In the genomic region with DNA sequence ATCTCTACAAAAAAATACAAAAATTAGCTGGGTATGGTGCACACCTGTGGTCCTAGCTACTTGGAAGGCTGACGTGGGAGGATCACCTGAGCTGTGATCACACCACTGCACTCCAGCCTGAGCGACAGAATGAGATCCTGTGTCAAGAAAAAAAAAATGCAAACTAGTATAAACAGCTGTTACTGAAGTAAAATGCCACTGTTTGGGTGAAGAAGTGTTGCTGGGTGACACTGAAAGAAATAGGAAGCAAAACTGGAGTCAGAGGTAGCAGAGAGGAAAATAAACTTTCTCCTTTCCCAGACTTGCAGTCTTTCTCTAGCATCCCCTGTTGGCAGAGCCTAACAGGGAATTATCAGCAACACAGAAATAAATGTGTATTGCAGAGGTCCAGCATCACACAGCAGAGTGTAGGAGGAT, we compare ENCODE assay signal across 14 cellular contexts.
DNase-seq lines count a peak whose midpoint lies in the region; ATAC-seq, FAIRE-seq and TF ChIP-seq lines count a peak whose summit lies in the region.
"Had no signal": no experiment of that assay in that cellular context is flagged by ENCODE, and none has a peak within 500 bp of the region (broad histone marks: within the 10 kb centered on the region; RNA-seq: fewer than 3 reads in every experiment).

No MANE protein-coding gene starts in this region.

- WGBS in HepG2 (ENCODE audit: low lambda C conversion rate), result 25% methylated on average over 2 of the region's 2 CpGs

- TF ChIP-seq CTCF in GM12872 (IDR thresholded peaks at IDR 0.05; ENCODE audit: insufficient read depth, low read depth, low read length), result peak; percentile 45; the same call in 1 of the 3 replicates
- TF ChIP-seq CTCF in WTC11 (IDR thresholded peaks at IDR 0.05), result no peak
- TF ChIP-seq CTCF in HepG2 (CRISPR knock-in tag; IDR thresholded peaks at IDR 0.05), result no peak

- H3K36me3 ChIP-seq in HepG2 (replicated peaks in 1 of 2; ENCODE audit: control insufficient read depth in 1 of 2, insufficient read depth in 2 of 2, low read length in 2 of 2), result no peaks in the 10 kb centered on the region

- no TSS peak for BruUV-seq in HepG2 (replicated peaks; lab: Mats Ljungman, UMichigan)

- H3K27me3 Mint-ChIP-seq in WTC11 (ENCODE audit: low read depth) (no peaks in the 10 kb centered on the region), immature natural killer cell (ENCODE audit: low read depth in 3 of 3) (peaks cover 0 to 22% (median 5%) of the 10 kb centered on the region in 3 donors)

- H2AFZ ChIP-seq in HepG2 (ENCODE audit: low read length), result no peak overlapping the region

- H3K36me3 Mint-ChIP-seq in WTC11, result no peaks in the 10 kb centered on the region
- H3K36me3 Mint-ChIP-seq in immature natural killer cell, result no peaks in the 10 kb centered on the region

- H3K4me3 ChIP-seq in HepG2 (replicated peaks in 1 of 3; ENCODE audit: insufficient read depth in 1 of 3, low read depth in 2 of 3, low read length in 3 of 3), result no peak overlapping the region

- peaks cover 7% of the 10 kb centered on the region; the same call in 1 of the 2 replicates for H3K4me1 ChIP-seq in HepG2 (ENCODE audit: insufficient read depth, low read length)

- no peaks in the 10 kb centered on the region for H4K20me1 ChIP-seq in HepG2 (ENCODE audit: insufficient read depth, low read length)

- no peak for FAIRE-seq in HepG2 (lab: Jason Lieb, UNC)
- FAIRE-seq: HTR-8/SVneo had no signal

- no peak for TF ChIP-seq POLR2A in HepG2 (IDR thresholded peaks at IDR 0.05; ENCODE audit: insufficient read depth in 1 of 2, low read depth in 2 of 2, low read length in 2 of 2)

- no peak for TF ChIP-seq RAD21 in HepG2 (CRISPR knock-in tag; IDR thresholded peaks at IDR 0.05)

- H3K4me2 ChIP-seq in HepG2 (ENCODE audit: low read depth, low read length), result no peak overlapping the region

- in situ Hi-C loops in HepG2 (cut with HindIII; ENCODE audit: extremely low pct_ligation_motif_present, low pct_unique_long_range_greater_than_20kb), result no loop called here

- no peak overlapping the region for H3K27ac ChIP-seq in HepG2 (ENCODE audit: extremely low read length, insufficient read depth, low read length)

- intact Hi-C loops in HepG2 (cut with micrococcal nuclease; ENCODE audit: unreplicated experiment), result no loop called here

- ATAC-seq in GM21390 (IDR thresholded peaks at IDR 0.05; ENCODE audit: unreplicated experiment), result peak; percentile 14
- peak; percentile 63 for ATAC-seq in WTC11
- ATAC-seq in GM19023 (IDR thresholded peaks at IDR 0.05; ENCODE audit: unreplicated experiment), result no peak
- ATAC-seq in HepG2, result no peak
- ATAC-seq: PC-3 had no signal

- DNase-seq in WTC11 (ENCODE audit: low spot score) (no peak), immature natural killer cell (peak; percentile 34 to 56 (median 43)), SKM-1 treated with dmso at 0.1 percent for 144 hours (lab: John Stamatoyannopoulos, UW; ENCODE audit: unreplicated experiment) (no peak), midbrain (lab: John Stamatoyannopoulos, UW) (no peak), HepG2 (ENCODE audit: low spot score) (no peak)
- DNase-seq: activated CD8-positive, alpha-beta memory T cell treated with anti-CD3 and anti-CD28 coated beads, Interleukin-2, amount 50 U/mL, for 48 hours; aorta; NCI-H1930; nephron progenitor cell; PC-3 had no signal

- no peak for TF ChIP-seq EP300 in HepG2 (IDR thresholded peaks at IDR 0.05; ENCODE audit: low read depth in 2 of 2, low read length in 2 of 2)
- no peak for TF ChIP-seq EP300 in HepG2 (CRISPR knock-in tag; IDR thresholded peaks at IDR 0.05; ENCODE audit: borderline replicate concordance)

- H3K9me3 ChIP-seq in HepG2 (ENCODE audit: low read length), result no peaks in the 10 kb centered on the region

- H3K27ac Mint-ChIP-seq in WTC11 (no peak overlapping the region), immature natural killer cell (peak overlapping the region; percentile 81 to 96 (median 90))
- H3K27ac Mint-ChIP-seq: nephron progenitor cell had no signal

- CTCF ChIA-PET in WTC11 (lab: Charles Lee) (no interaction called here), HepG2 (lab: Yijun Ruan, JAX; ENCODE audit: low intra/inter-chr PET ratio, low total read pairs) (no interaction called here)

- no peaks in the 10 kb centered on the region; a peak in 1 of 5 replicates for H3K27me3 ChIP-seq in HepG2 (ENCODE audit: control insufficient read depth in 1 of 2, insufficient read depth in 2 of 2, low read length in 2 of 2)

- no peak overlapping the region for H3K9ac ChIP-seq in HepG2 (ENCODE audit: insufficient read depth, low read depth, low read length)

- H3K4me3 Mint-ChIP-seq in WTC11 (no peak overlapping the region), immature natural killer cell (peak overlapping the region; percentile 41 to 64 (median 47))
- H3K4me3 Mint-ChIP-seq: nephron progenitor cell had no signal

- POLR2A ChIA-PET in WTC11 (lab: Charles Lee) (no interaction called here), HepG2 (lab: Yijun Ruan, JAX) (no interaction called here)

- peaks cover 16% of the 10 kb centered on the region for H3K4me1 Mint-ChIP-seq in WTC11
- H3K4me1 Mint-ChIP-seq in immature natural killer cell, result peaks cover 64 to 76% of the 10 kb centered on the region in 2 donors

- 0 out of 2 replicates have a peak, but pooled peaks cover 4% of the 10 kb centered on the region for H3K9me3 Mint-ChIP-seq in WTC11
- H3K9me3 Mint-ChIP-seq in immature natural killer cell, result no peaks in the 10 kb centered on the region

- H3K79me2 ChIP-seq in HepG2 (ENCODE audit: insufficient read depth, low read length), result no peaks in the 10 kb centered on the region

TF ChIP-seq in WTC11, 78 proteins besides CTCF, POLR2A, EP300 and RAD21 (continues in another document):
- TF ChIP-seq, protein P1, sequence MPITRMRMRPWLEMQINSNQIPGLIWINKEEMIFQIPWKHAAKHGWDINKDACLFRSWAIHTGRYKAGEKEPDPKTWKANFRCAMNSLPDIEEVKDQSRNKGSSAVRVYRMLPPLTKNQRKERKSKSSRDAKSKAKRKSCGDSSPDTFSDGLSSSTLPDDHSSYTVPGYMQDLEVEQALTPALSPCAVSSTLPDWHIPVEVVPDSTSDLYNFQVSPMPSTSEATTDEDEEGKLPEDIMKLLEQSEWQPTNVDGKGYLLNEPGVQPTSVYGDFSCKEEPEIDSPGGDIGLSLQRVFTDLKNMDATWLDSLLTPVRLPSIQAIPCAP (CRISPR knock-in tag; IDR thresholded peaks at IDR 0.05), result no peak
- TF ChIP-seq, protein P2, sequence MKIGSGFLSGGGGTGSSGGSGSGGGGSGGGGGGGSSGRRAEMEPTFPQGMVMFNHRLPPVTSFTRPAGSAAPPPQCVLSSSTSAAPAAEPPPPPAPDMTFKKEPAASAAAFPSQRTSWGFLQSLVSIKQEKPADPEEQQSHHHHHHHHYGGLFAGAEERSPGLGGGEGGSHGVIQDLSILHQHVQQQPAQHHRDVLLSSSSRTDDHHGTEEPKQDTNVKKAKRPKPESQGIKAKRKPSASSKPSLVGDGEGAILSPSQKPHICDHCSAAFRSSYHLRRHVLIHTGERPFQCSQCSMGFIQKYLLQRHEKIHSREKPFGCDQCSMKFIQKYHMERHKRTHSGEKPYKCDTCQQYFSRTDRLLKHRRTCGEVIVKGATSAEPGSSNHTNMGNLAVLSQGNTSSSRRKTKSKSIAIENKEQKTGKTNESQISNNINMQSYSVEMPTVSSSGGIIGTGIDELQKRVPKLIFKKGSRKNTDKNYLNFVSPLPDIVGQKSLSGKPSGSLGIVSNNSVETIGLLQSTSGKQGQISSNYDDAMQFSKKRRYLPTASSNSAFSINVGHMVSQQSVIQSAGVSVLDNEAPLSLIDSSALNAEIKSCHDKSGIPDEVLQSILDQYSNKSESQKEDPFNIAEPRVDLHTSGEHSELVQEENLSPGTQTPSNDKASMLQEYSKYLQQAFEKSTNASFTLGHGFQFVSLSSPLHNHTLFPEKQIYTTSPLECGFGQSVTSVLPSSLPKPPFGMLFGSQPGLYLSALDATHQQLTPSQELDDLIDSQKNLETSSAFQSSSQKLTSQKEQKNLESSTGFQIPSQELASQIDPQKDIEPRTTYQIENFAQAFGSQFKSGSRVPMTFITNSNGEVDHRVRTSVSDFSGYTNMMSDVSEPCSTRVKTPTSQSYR (CRISPR knock-in tag; IDR thresholded peaks at IDR 0.05), result no peak

TF ChIP-seq in HepG2, 621 proteins besides CTCF, POLR2A, EP300 and RAD21 (continues in another document):
- TF ChIP-seq ZNF678 (CRISPR knock-in tag; IDR thresholded peaks at IDR 0.05) (no peak), SP4 (CRISPR knock-in tag; IDR thresholded peaks at IDR 0.05) (no peak), HOXA9 (CRISPR knock-in tag; IDR thresholded peaks at IDR 0.05; ENCODE audit: borderline replicate concordance) (no peak), HNRNPLL (IDR thresholded peaks at IDR 0.05; ENCODE audit: low read depth, low read length, poor library complexity, severe bottlenecking) (no peak), IRF2 (CRISPR knock-in tag; IDR thresholded peaks at IDR 0.05) (no peak), ZNF768 (CRISPR knock-in tag; IDR thresholded peaks at IDR 0.05) (no peak), ZSCAN20 (CRISPR knock-in tag; IDR thresholded peaks at IDR 0.05; ENCODE audit: borderline replicate concordance) (no peak), ZNF468 (CRISPR knock-in tag; IDR thresholded peaks at IDR 0.05) (no peak), NFIB (CRISPR knock-in tag; IDR thresholded peaks at IDR 0.05; ENCODE audit: borderline replicate concordance) (no peak), SRF (IDR thresholded peaks at IDR 0.05; ENCODE audit: low read depth, low read length) (no peak), GATAD2A (CRISPR knock-in tag; IDR thresholded peaks at IDR 0.05) (no peak)
- TF ChIP-seq, protein P3, sequence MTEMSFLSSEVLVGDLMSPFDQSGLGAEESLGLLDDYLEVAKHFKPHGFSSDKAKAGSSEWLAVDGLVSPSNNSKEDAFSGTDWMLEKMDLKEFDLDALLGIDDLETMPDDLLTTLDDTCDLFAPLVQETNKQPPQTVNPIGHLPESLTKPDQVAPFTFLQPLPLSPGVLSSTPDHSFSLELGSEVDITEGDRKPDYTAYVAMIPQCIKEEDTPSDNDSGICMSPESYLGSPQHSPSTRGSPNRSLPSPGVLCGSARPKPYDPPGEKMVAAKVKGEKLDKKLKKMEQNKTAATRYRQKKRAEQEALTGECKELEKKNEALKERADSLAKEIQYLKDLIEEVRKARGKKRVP (CRISPR knock-in tag; IDR thresholded peaks at IDR 0.05), result no peak
- TF ChIP-seq, protein P4, sequence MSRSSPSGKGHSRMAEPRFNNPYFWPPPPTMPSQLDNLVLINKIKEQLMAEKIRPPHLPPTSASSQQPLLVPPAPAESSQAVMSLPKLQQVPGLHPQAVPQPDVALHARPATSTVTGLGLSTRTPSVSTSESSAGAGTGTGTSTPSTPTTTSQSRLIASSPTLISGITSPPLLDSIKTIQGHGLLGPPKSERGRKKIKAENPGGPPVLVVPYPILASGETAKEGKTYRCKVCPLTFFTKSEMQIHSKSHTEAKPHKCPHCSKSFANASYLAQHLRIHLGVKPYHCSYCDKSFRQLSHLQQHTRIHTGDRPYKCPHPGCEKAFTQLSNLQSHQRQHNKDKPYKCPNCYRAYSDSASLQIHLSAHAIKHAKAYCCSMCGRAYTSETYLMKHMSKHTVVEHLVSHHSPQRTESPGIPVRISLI (CRISPR knock-in tag; IDR thresholded peaks at IDR 0.05; ENCODE audit: borderline replicate concordance), result no peak

Comparison
In these comparisons a context has a peak if more than half of its experiments do, and no peak if none do; other contexts are left out.
1. ATAC-seq: peak in GM21390 (single experiment) and WTC11 (single experiment); none in GM19023 (single experiment) and HepG2 (single experiment).
2. DNase-seq: peak in immature natural killer cell (3 of 3); none in WTC11 (single experiment), SKM-1 treated with dmso at 0.1 percent for 144 hours (single experiment), midbrain (single experiment) and HepG2 (single experiment).